ENCODE assay signal across 8 cellular contexts in the genomic region with DNA sequence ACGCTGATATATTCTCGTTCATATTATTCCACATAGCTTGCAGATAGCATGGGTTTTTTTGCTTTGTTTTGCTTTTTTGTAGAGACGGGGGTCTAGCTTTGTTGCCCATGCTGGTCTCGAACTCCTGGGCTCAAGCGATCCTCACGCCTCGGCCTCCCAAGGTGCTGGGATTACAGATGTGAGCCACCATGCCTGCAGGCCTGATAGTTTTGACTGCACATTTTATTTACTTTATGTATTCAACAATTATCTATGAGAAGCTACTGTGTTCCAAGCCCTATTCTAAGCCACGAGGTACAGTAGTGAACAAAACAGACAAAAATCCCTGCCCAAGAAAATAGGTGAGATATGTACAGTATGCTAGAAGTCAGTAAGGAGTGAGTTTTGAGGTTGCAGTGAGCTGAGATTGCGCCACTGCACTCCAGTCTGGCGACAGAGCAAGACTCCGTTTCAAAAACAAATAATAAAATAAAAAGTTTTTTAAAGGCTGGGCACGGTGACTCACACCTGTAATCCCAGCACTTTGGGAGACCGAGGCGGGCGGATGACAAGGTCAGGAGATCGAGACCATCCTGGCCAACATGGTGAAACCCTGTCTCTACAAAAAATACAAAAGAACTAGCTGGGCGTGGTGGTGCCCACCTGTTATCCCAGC. TPM values are rescaled to one million over a fixed set of nuclear protein-coding genes. Genes with fewer than 3 reads are reported as not detected.
A peak's percentile ranks its signal among the peaks of the same experiment; 100 is the strongest.
DNase-seq lines count a peak whose midpoint lies in the region; ATAC-seq, FAIRE-seq and TF ChIP-seq lines count a peak whose summit lies in the region.
"Not testable (repeated sequence)": the region's sequence is repeated elsewhere in the genome, so short reads cannot be mapped to it uniquely, and the experiment has no call there.

No MANE protein-coding gene starts in this region.

- not testable (repeated sequence) for H3K9me2 ChIP-seq in Karpas-422 (replicated peaks; ENCODE audit: insufficient read depth, low read length)

- H3K4me2 ChIP-seq in Karpas-422 (ENCODE audit: low read depth, low read length, poor library complexity, severe bottlenecking): peak overlapping the region; percentile 95
- H3K4me2 ChIP-seq in H1 (ENCODE audit: insufficient read depth in 1 of 2, low read depth in 2 of 2, low read length in 2 of 2): peak overlapping the region; percentile 18 to 89

- not testable (repeated sequence) for H3K27ac ChIP-seq in CD4-positive, CD25-positive, alpha-beta regulatory T cell (ENCODE audit: insufficient read depth, low read length, poor library complexity, severe bottlenecking); Karpas-422 (ENCODE audit: low read length)
- H3K27ac ChIP-seq in H1 (ENCODE audit: low read depth, low read length): peak overlapping the region; percentile 87
- peak overlapping the region; percentile 99 for H3K27ac ChIP-seq in subcutaneous abdominal adipose tissue (ENCODE audit: low read depth, low read length)

- not testable (repeated sequence) for H3K27me3 Mint-ChIP-seq in CD4-positive, CD25-positive, alpha-beta regulatory T cell; T-cell; activated naive CD8-positive, alpha-beta T cell treated with anti-CD3 and anti-CD28 coated beads, Interleukin-2, amount 50 U/mL, for 24 hours; neural crest cell (ENCODE audit: low read depth)

- not testable (repeated sequence) for H3K56ac ChIP-seq in H1 (replicated peaks; ENCODE audit: insufficient read length, low read depth, low read length)

- H3K9me3 ChIP-seq in CD4-positive, CD25-positive, alpha-beta regulatory T cell (ENCODE audit: control insufficient read depth in 2 of 2, low read length in 2 of 2); Karpas-422 (ENCODE audit: low read length); H1 (ENCODE audit: insufficient read depth in 2 of 2, low read depth in 1 of 2, low read length in 1 of 2); subcutaneous abdominal adipose tissue (ENCODE audit: control insufficient read depth in 5 of 5, low read length in 5 of 5): not testable (repeated sequence)

- DNase-seq in CD4-positive, CD25-positive, alpha-beta regulatory T cell; Karpas-422; T-cell; activated naive CD8-positive, alpha-beta T cell treated with anti-CD3 and anti-CD28 coated beads, Interleukin-2, amount 50 U/mL, for 24 hours; H1 (ENCODE audit: low read depth in 1 of 2, low spot score in 2 of 2); neural crest cell (ENCODE audit: low read depth, low spot score): not testable (repeated sequence)
- peak; percentile 65 for DNase-seq in iris pigment epithelial cell (ENCODE audit: low read depth)

- CTCF ChIA-PET in T-cell (lab: Charles Lee) (interaction anchor here in 1 of 2 donors (1.4 to 1.5 kb wide), 2 partner anchors 45 to 68 kb away, joined by 3 to 14 read pairs; no protein-coding TSS in a partner anchor), H1 (lab: Charles Lee; ENCODE audit: partially characterized antibody) (interaction anchor here (0.6 to 1.7 kb wide), 12 partner anchors 8 to 198 kb away, joined by 3 to 5 read pairs (median 3); no protein-coding TSS in a partner anchor)

- not testable (repeated sequence) for H3K9me3 Mint-ChIP-seq in CD4-positive, CD25-positive, alpha-beta regulatory T cell; T-cell; activated naive CD8-positive, alpha-beta T cell treated with anti-CD3 and anti-CD28 coated beads, Interleukin-2, amount 50 U/mL, for 24 hours; neural crest cell

- ATAC-seq in CD4-positive, CD25-positive, alpha-beta regulatory T cell (ENCODE audit: low read depth in 2 of 2); T-cell (replicated peaks in 1 of 4); activated naive CD8-positive, alpha-beta T cell treated with anti-CD3 and anti-CD28 coated beads, Interleukin-2, amount 50 U/mL, for 24 hours: not testable (repeated sequence)

- H4K20me1 ChIP-seq in Karpas-422 (ENCODE audit: insufficient read depth, low read depth, low read length): peaks cover 25% of the 10 kb centered on the region
- peaks cover 14 to 22% of the 10 kb centered on the region in 2 experiments for H4K20me1 ChIP-seq in H1 (replicated peaks in 1 of 2; ENCODE audit: control insufficient read depth in 1 of 2, insufficient read depth in 2 of 2, low read length in 2 of 2)

- H3K23me2 ChIP-seq in H1 (ENCODE audit: low read depth, low read length): not testable (repeated sequence)

- peak overlapping the region; percentile 96 for H2BK120ac ChIP-seq in H1 (replicated peaks; ENCODE audit: low read depth, low read length)

- H3K79me2 ChIP-seq in Karpas-422 (ENCODE audit: low read length) (peaks cover 37% of the 10 kb centered on the region), H1 (ENCODE audit: control insufficient read depth in 1 of 2, insufficient read depth in 2 of 2, low read length in 2 of 2) (peaks cover 24 to 36% of the 10 kb centered on the region in 2 experiments)

- TF ChIP-seq CTCF in H1 (IDR thresholded peaks at IDR 0.05; ENCODE audit: control extremely low read depth in 1 of 3, insufficient read depth in 1 of 3, low read depth in 1 of 3, low read length in 3 of 3); neural crest cell (conservative IDR thresholded peaks at IDR 0.05): not testable (repeated sequence)

- H3K4me1 Mint-ChIP-seq in CD4-positive, CD25-positive, alpha-beta regulatory T cell: peaks cover 23 to 48% (median 34%) of the 10 kb centered on the region in 4 donors
- H3K4me1 Mint-ChIP-seq in T-cell: peaks cover 39 to 44% (median 42%) of the 10 kb centered on the region in 3 donors
- H3K4me1 Mint-ChIP-seq in activated naive CD8-positive, alpha-beta T cell treated with anti-CD3 and anti-CD28 coated beads, Interleukin-2, amount 50 U/mL, for 24 hours: peaks cover 51% of the 10 kb centered on the region
- H3K4me1 Mint-ChIP-seq in neural crest cell: peaks cover 46% of the 10 kb centered on the region

- TF ChIP-seq POLR2A in H1 (IDR thresholded peaks at IDR 0.05; ENCODE audit: control extremely low read depth in 1 of 2, low read depth in 2 of 2, low read length in 2 of 2): not testable (repeated sequence)

- not testable (repeated sequence) for TF ChIP-seq RAD21 in H1 (IDR thresholded peaks at IDR 0.05 in 1 of 2, conservative IDR thresholded peaks at IDR 0.05 in 1 of 2; ENCODE audit: low read depth in 2 of 2, low read length in 2 of 2)

- H3K36me3 ChIP-seq in CD4-positive, CD25-positive, alpha-beta regulatory T cell (ENCODE audit: control insufficient read depth, insufficient read depth, low read length); subcutaneous abdominal adipose tissue (ENCODE audit: control insufficient read depth in 5 of 5, insufficient read depth in 5 of 5, low read length in 5 of 5): not testable (repeated sequence)
- peaks cover 28% of the 10 kb centered on the region for H3K36me3 ChIP-seq in Karpas-422 (ENCODE audit: insufficient read depth, low read length)
- H3K36me3 ChIP-seq in H1 (ENCODE audit: control insufficient read depth in 2 of 4, insufficient read depth in 4 of 4, low read length in 3 of 4): peaks cover 0 to 22% (median 3%) of the 10 kb centered on the region in 4 experiments; a peak in 3 of 8 replicates

- not testable (repeated sequence) for H3K79me1 ChIP-seq in H1 (ENCODE audit: low read depth, low read length)

- not testable (repeated sequence) for H4K8ac ChIP-seq in H1 (ENCODE audit: extremely low read depth, insufficient read depth, low read length)

- not testable (repeated sequence) for H3K23ac ChIP-seq in H1 (ENCODE audit: insufficient read length)

- FAIRE-seq in H1 (lab: Jason Lieb, UNC): not testable (repeated sequence)

- WGBS in H1 (ENCODE audit: extremely low coverage in 1 of 2, insufficient coverage in 1 of 2, insufficient read length in 1 of 2, insufficient replicate concordance in 2 of 2, low coverage in 1 of 2, low lambda C conversion rate in 2 of 2, missing lambda C conversion rate in 1 of 2), 2 experiments: 93% methylated on average over 17 of the region's 17 CpGs; no CpG with 5 or more reads in 1 of the 2 experiments

- H3K27me3 ChIP-seq in CD4-positive, CD25-positive, alpha-beta regulatory T cell (ENCODE audit: control insufficient read depth, insufficient read depth, low read length); Karpas-422 (ENCODE audit: low read length); H1 (replicated peaks in 1 of 4; ENCODE audit: control insufficient read depth in 3 of 4, extremely low read depth in 1 of 4, insufficient read depth in 3 of 4, low read length in 3 of 4); subcutaneous abdominal adipose tissue (ENCODE audit: control insufficient read depth in 5 of 5, insufficient read depth in 4 of 5, low read length in 5 of 5): not testable (repeated sequence)

- 0 out of 2 replicates have a peak overlapping the region, but pooled peaks have one; percentile 93 for H2BK12ac ChIP-seq in H1 (ENCODE audit: low read depth, low read length)

- 0 out of 2 replicates have a peak overlapping the region, but pooled peaks have one; percentile 46 for H2AK5ac ChIP-seq in H1 (ENCODE audit: low read depth, low read length)

- H3K36me3 Mint-ChIP-seq in CD4-positive, CD25-positive, alpha-beta regulatory T cell; T-cell: not testable (repeated sequence)
- H3K36me3 Mint-ChIP-seq in activated naive CD8-positive, alpha-beta T cell treated with anti-CD3 and anti-CD28 coated beads, Interleukin-2, amount 50 U/mL, for 24 hours (ENCODE audit: low read depth): peaks cover 30% of the 10 kb centered on the region
- H3K36me3 Mint-ChIP-seq in neural crest cell (ENCODE audit: low read depth): peaks cover 11% of the 10 kb centered on the region

- peak overlapping the region; percentile 88 for H2BK15ac ChIP-seq in H1 (ENCODE audit: low read length)

- POLR2A ChIA-PET in T-cell (lab: Charles Lee): interaction anchor here in 1 of 2 donors (0.6 to 0.7 kb wide), 3 partner anchors 14 to 68 kb away, joined by 4 to 6 read pairs (median 5); no protein-coding TSS in a partner anchor
- POLR2A ChIA-PET in H1 (lab: Charles Lee; ENCODE audit: partially characterized antibody): interaction anchor here (0.6 to 14.3 kb wide), 15 partner anchors 8 to 285 kb away, joined by 3 to 249 read pairs (median 5); no protein-coding TSS in a partner anchor

- not testable (repeated sequence) for H3K4ac ChIP-seq in H1 (replicated peaks; ENCODE audit: insufficient read length, low read depth, low read length)

- peak overlapping the region; percentile 93 for H2AFZ ChIP-seq in Karpas-422 (ENCODE audit: low read length)
- not testable (repeated sequence) for H2AFZ ChIP-seq in H1 (ENCODE audit: low read length)

- peaks cover 21% of the 10 kb centered on the region for H3K4me1 ChIP-seq in CD4-positive, CD25-positive, alpha-beta regulatory T cell (ENCODE audit: control insufficient read depth, insufficient read depth, low read length, poor library complexity, severe bottlenecking)
- H3K4me1 ChIP-seq in Karpas-422 (ENCODE audit: low read length): peaks cover 36% of the 10 kb centered on the region
- H3K4me1 ChIP-seq in H1 (replicated peaks in 1 of 4; ENCODE audit: control insufficient read depth in 3 of 4, insufficient read depth in 4 of 4, low read length in 3 of 4): peaks cover 9 to 16% (median 9%) of the 10 kb centered on the region in 4 experiments
- H3K4me1 ChIP-seq in subcutaneous abdominal adipose tissue (ENCODE audit: control insufficient read depth in 5 of 5, insufficient read depth in 5 of 5, low read length in 5 of 5): peaks cover 11 to 49% (median 45%) of the 10 kb centered on the region in 5 donors

- H3K4me3 Mint-ChIP-seq in CD4-positive, CD25-positive, alpha-beta regulatory T cell: peak overlapping the region; percentile 89 to 98 (median 94)
- peak overlapping the region; percentile 83 to 95 (median 84) for H3K4me3 Mint-ChIP-seq in T-cell
- peak overlapping the region; percentile 94 for H3K4me3 Mint-ChIP-seq in activated naive CD8-positive, alpha-beta T cell treated with anti-CD3 and anti-CD28 coated beads, Interleukin-2, amount 50 U/mL, for 24 hours
- H3K4me3 Mint-ChIP-seq in neural crest cell: peak overlapping the region; percentile 97

- H3K14ac ChIP-seq in H1 (ENCODE audit: insufficient read length): not testable (repeated sequence)

- peak overlapping the region; percentile 94; the same call in 1 of the 2 replicates for H2BK5ac ChIP-seq in H1 (ENCODE audit: low read depth, low read length)

- peak overlapping the region in 2 of 3 donors; percentile 91 to 93 for H3K27ac Mint-ChIP-seq in CD4-positive, CD25-positive, alpha-beta regulatory T cell
- peak overlapping the region; percentile 91 to 96 for H3K27ac Mint-ChIP-seq in T-cell
- peak overlapping the region; percentile 87 for H3K27ac Mint-ChIP-seq in activated naive CD8-positive, alpha-beta T cell treated with anti-CD3 and anti-CD28 coated beads, Interleukin-2, amount 50 U/mL, for 24 hours
- H3K27ac Mint-ChIP-seq in neural crest cell (ENCODE audit: unreplicated experiment): peak overlapping the region; percentile 99

- peak overlapping the region; percentile 98 for H4K91ac ChIP-seq in H1 (replicated peaks; ENCODE audit: insufficient read length, low read length)

- H3K9ac ChIP-seq in Karpas-422 (ENCODE audit: low read length): peak overlapping the region; percentile 86
- peak overlapping the region in 2 of 4 experiments; percentile 5 to 65; a peak in 3 of 7 replicates for H3K9ac ChIP-seq in H1 (replicated peaks in 1 of 4; ENCODE audit: extremely low read depth in 1 of 4, low read depth in 3 of 4, low read length in 3 of 4)
- peak overlapping the region; percentile 75 to 99 (median 94) for H3K9ac ChIP-seq in subcutaneous abdominal adipose tissue (ENCODE audit: low read length in 5 of 5)

- H2BK20ac ChIP-seq in H1 (ENCODE audit: low read length): not testable (repeated sequence)

- H3K4me3 ChIP-seq in CD4-positive, CD25-positive, alpha-beta regulatory T cell (ENCODE audit: low read depth, low read length): peak overlapping the region; percentile 52
- H3K4me3 ChIP-seq in Karpas-422 (ENCODE audit: low read length) (peak overlapping the region; percentile 86), H1 (ENCODE audit: extremely low read depth in 1 of 4, insufficient read depth in 2 of 4, low read depth in 3 of 4, low read length in 4 of 4) (peak overlapping the region in 3 of 4 experiments; percentile 16 to 99 (median 35); a peak in 5 of 8 replicates), subcutaneous abdominal adipose tissue (ENCODE audit: low read depth in 1 of 5, low read length in 5 of 5) (peak overlapping the region; percentile 73 to 99 (median 92))

- peak overlapping the region; percentile 91; the same call in 1 of the 2 replicates for H3K18ac ChIP-seq in H1 (ENCODE audit: extremely low read depth, low read length)

- not testable (repeated sequence) for TF ChIP-seq EP300 in H1 (IDR thresholded peaks at IDR 0.05; ENCODE audit: borderline replicate concordance in 1 of 2, low read depth in 2 of 2, low read length in 2 of 2)

- H4K5ac ChIP-seq in H1 (ENCODE audit: insufficient read length, low read depth, low read length): not testable (repeated sequence)

RNA-seq across cellular contexts. Expression of a gene that starts 1.3 kb away (rescaled TPM):
- total RNA-seq in CD4-positive, CD25-positive, alpha-beta regulatory T cell: 36.6 TPM
- 1 to 10 TPM; 1.7 to 2.7 (median 2.0) TPM for polyA plus RNA-seq in CD4-positive, CD25-positive, alpha-beta regulatory T cell
- total RNA-seq in Karpas-422 (2014; rRNA removed; shearing (Covaris generic); ENCODE audit: low replicate concordance): 49.1 and 64.1 TPM in 2 replicates
- 10 to 100 TPM; 25.1 to 46.8 (median 41.7) TPM for total RNA-seq in T-cell
- 241 and 244 TPM in 2 replicates for total RNA-seq in H1 (2021; fragmentation: NEBNext Ultra II Directional; extraction: Animal tissue kit (Norgen Biotek cat#: 25700))
- 57.2 and 62.9 TPM in 2 replicates for polyA plus RNA-seq in H1 (2011; rRNA removed)
- 78.4 TPM for polyA plus RNA-seq in H1 (2011; cell fraction: cytosol; rRNA removed)
- 44.9 TPM for polyA plus RNA-seq in H1 (2011; cell fraction: nucleus; rRNA removed)
- polyA plus RNA-seq in H1 (2012, experiment 1 of 2): 133 to 194 TPM (median 144 TPM) in 4 replicates
- 49.5 TPM for polyA plus RNA-seq in H1 (2012, experiment 2 of 2)
- 120 TPM for polyA plus RNA-seq in H1 (2013, experiment 1 of 2)
- polyA plus RNA-seq in H1 (2013, experiment 2 of 2): 119 TPM
- polyA minus RNA-seq in H1 (2011; rRNA and poly(A)+ RNA removed): 96.5 and 98.8 TPM in 2 replicates
- polyA minus RNA-seq in H1 (2011; cell fraction: cytosol; rRNA and poly(A)+ RNA removed): 105 TPM
- polyA minus RNA-seq in H1 (2011; cell fraction: nucleus; rRNA and poly(A)+ RNA removed): 54.5 TPM
- total RNA-seq in neural crest cell: 200 and 209 TPM in 2 replicates

RNA-seq across cellular contexts. Expression of a gene that starts 49.4 kb away (rescaled TPM):
- not detected for total RNA-seq in CD4-positive, CD25-positive, alpha-beta regulatory T cell
- polyA plus RNA-seq in CD4-positive, CD25-positive, alpha-beta regulatory T cell: under 1 TPM in 2 of 4 donors, not detected in 2; 0.25 to 0.65 TPM
- total RNA-seq in Karpas-422 (2014; rRNA removed; shearing (Covaris generic); ENCODE audit: low replicate concordance): not detected in 2 replicates
- total RNA-seq in T-cell: under 1 TPM in 3 of 5 donors, not detected in 2; 0.20 to 0.76 (median 0.28) TPM
- total RNA-seq in H1 (2021; fragmentation: NEBNext Ultra II Directional; extraction: Animal tissue kit (Norgen Biotek cat#: 25700)): 10.8 and 11.8 TPM in 2 replicates
- 27.5 and 30.8 TPM in 2 replicates for polyA plus RNA-seq in H1 (2011; rRNA removed)
- 22.9 TPM for polyA plus RNA-seq in H1 (2011; cell fraction: cytosol; rRNA removed)
- polyA plus RNA-seq in H1 (2011; cell fraction: nucleus; rRNA removed): 48.5 TPM
- polyA plus RNA-seq in H1 (2012, experiment 1 of 2): 11.6 to 24.9 TPM (median 20.9 TPM) in 4 replicates
- polyA plus RNA-seq in H1 (2012, experiment 2 of 2): 16.4 TPM
- polyA plus RNA-seq in H1 (2013, experiment 1 of 2): 14.0 TPM
- polyA plus RNA-seq in H1 (2013, experiment 2 of 2): 14.2 TPM
- polyA minus RNA-seq in H1 (2011; rRNA and poly(A)+ RNA removed): 11.1 and 13.8 TPM in 2 replicates
- 6.3 TPM for polyA minus RNA-seq in H1 (2011; cell fraction: cytosol; rRNA and poly(A)+ RNA removed)
- polyA minus RNA-seq in H1 (2011; cell fraction: nucleus; rRNA and poly(A)+ RNA removed): 8.1 TPM
- 1.0 and 1.1 TPM in 2 replicates for total RNA-seq in neural crest cell

RNA-seq across cellular contexts. Expression of a gene that starts 57.6 kb away (rescaled TPM):
- 23.0 TPM for total RNA-seq in CD4-positive, CD25-positive, alpha-beta regulatory T cell
- polyA plus RNA-seq in CD4-positive, CD25-positive, alpha-beta regulatory T cell: 10 to 100 TPM; 48.8 to 81.2 (median 56.3) TPM
- total RNA-seq in Karpas-422 (2014; rRNA removed; shearing (Covaris generic); ENCODE audit: low replicate concordance): 5.2 and 17.7 TPM in 2 replicates
- total RNA-seq in T-cell: 10 to 100 TPM; 38.1 to 43.6 (median 40.1) TPM
- 165 and 194 TPM in 2 replicates for total RNA-seq in H1 (2021; fragmentation: NEBNext Ultra II Directional; extraction: Animal tissue kit (Norgen Biotek cat#: 25700))
- 254 and 440 TPM in 2 replicates for polyA plus RNA-seq in H1 (2011; rRNA removed)
- 140 TPM for polyA plus RNA-seq in H1 (2011; cell fraction: cytosol; rRNA removed)
- 158 TPM for polyA plus RNA-seq in H1 (2011; cell fraction: nucleus; rRNA removed)
- 103 to 239 TPM (median 205 TPM) in 4 replicates for polyA plus RNA-seq in H1 (2012, experiment 1 of 2)
- 130 TPM for polyA plus RNA-seq in H1 (2012, experiment 2 of 2)
- 200 TPM for polyA plus RNA-seq in H1 (2013, experiment 1 of 2)
- 202 TPM for polyA plus RNA-seq in H1 (2013, experiment 2 of 2)
- 12.2 and 16.7 TPM in 2 replicates for polyA minus RNA-seq in H1 (2011; rRNA and poly(A)+ RNA removed)
- polyA minus RNA-seq in H1 (2011; cell fraction: cytosol; rRNA and poly(A)+ RNA removed): 52.6 TPM
- polyA minus RNA-seq in H1 (2011; cell fraction: nucleus; rRNA and poly(A)+ RNA removed): 46.7 TPM
- 57.1 and 67.2 TPM in 2 replicates for total RNA-seq in neural crest cell

Comparison
In these comparisons a context has a peak if more than half of its experiments do, and no peak if none do; other contexts are left out.
1. H3K4me3 ChIP-seq: peak in every context shown above with its lines; median percentile 92 in subcutaneous abdominal adipose tissue; 86 in Karpas-422; 52 in CD4-positive, CD25-positive, alpha-beta regulatory T cell; 35 in H1.